ENCODE assay signal across 8 cellular contexts in genomic region chr16:67246945-67247697, GRCh38. TPM values are rescaled to one million over a fixed set of nuclear protein-coding genes. Genes with fewer than 3 reads are reported as not detected.
DNase-seq lines count a peak whose midpoint lies in the region; ATAC-seq, FAIRE-seq and TF ChIP-seq lines count a peak whose summit lies in the region.

TSS of gene FHOD1 (minus strand) at chr16:67247481. CDS start at chr16:67247410, 71 bp downstream.

- peaks cover 43% of the 10 kb centered on the region for H3F3A ChIP-seq in smooth muscle cell (ENCODE audit: low read depth)

- no peaks in the 10 kb centered on the region for H3K36me3 Mint-ChIP-seq in WTC11

- H3K9ac ChIP-seq in smooth muscle cell (ENCODE audit: low read depth), result peak within 1 kb of the TSS; percentile 69

- H3K27ac Mint-ChIP-seq in WTC11, result peak within 1 kb of the TSS; percentile 85

- H3K36me3 ChIP-seq in bronchial epithelial cell (ENCODE audit: control insufficient read depth, insufficient read depth, low read length), result no peaks in the 10 kb centered on the region
- H3K36me3 ChIP-seq in smooth muscle cell (ENCODE audit: low read depth), result no peaks in the 10 kb centered on the region

- no peak within 1 kb of the TSS for H2AFZ ChIP-seq in smooth muscle cell (ENCODE audit: low read depth)

- H3K4me3 ChIP-seq in bronchial epithelial cell (ENCODE audit: low read depth, low read length) (peak within 1 kb of the TSS; percentile 72), smooth muscle cell (peak within 1 kb of the TSS; percentile 71)

- peaks cover 20% of the 10 kb centered on the region for H3K79me2 ChIP-seq in smooth muscle cell (ENCODE audit: low read depth)

- POLR2A ChIA-PET in WTC11 (lab: Charles Lee), result interaction anchor here (0.6 to 3.2 kb wide), 17 partner anchors 9 to 286 kb away, joined by 3 to 26 read pairs (median 3); partner anchors contain the start of genes CES3, PLEKHG4 and TMEM208

- peak within 1 kb of the TSS; percentile 89 for H3K4me3 Mint-ChIP-seq in WTC11

- H3K4me1 ChIP-seq in smooth muscle cell (ENCODE audit: low read depth), result peaks cover 30% of the 10 kb centered on the region

- no peaks in the 10 kb centered on the region for H3K27me3 ChIP-seq in bronchial epithelial cell (ENCODE audit: control insufficient read depth, insufficient read depth, low read length)
- no peaks in the 10 kb centered on the region for H3K27me3 ChIP-seq in smooth muscle cell (ENCODE audit: low read depth)

- H3K9me3 ChIP-seq in smooth muscle cell (replicated peaks; ENCODE audit: low read depth), result no peaks in the 10 kb centered on the region

- DNase-seq in AG08396 (ENCODE audit: low spot score), result peak; percentile 97
- DNase-seq in NCI-H345 (lab: John Stamatoyannopoulos, UW), result peak; percentile 77
- DNase-seq in WTC11 (ENCODE audit: low spot score), result peak; percentile 99
- DNase-seq in bronchial epithelial cell (ENCODE audit: low read depth), result peak; percentile 87
- DNase-seq in iPS-NIHi7 (ENCODE audit: extremely low spot score), result peak; percentile 92
- peak; percentile 95 for DNase-seq in smooth muscle cell (lab: John Stamatoyannopoulos, UW; ENCODE audit: unreplicated experiment)

- CTCF ChIA-PET in WTC11 (lab: Charles Lee), result interaction anchor here (0.6 to 5.0 kb wide), 51 partner anchors 9 to 337 kb away, joined by 3 to 57 read pairs (median 6); partner anchors contain the start of genes ATP6V0D1, B3GNT9, CES3 and ELMO3

- no peaks in the 10 kb centered on the region for H3K9me3 Mint-ChIP-seq in WTC11

- peaks cover 34% of the 10 kb centered on the region for H3K4me1 Mint-ChIP-seq in WTC11

- peak; percentile 49 for ATAC-seq in GM19023 (IDR thresholded peaks at IDR 0.05; ENCODE audit: unreplicated experiment)
- peak; percentile 47 for ATAC-seq in HG03196 (IDR thresholded peaks at IDR 0.05; ENCODE audit: unreplicated experiment)
- ATAC-seq in WTC11, result peak; percentile 61

- TF ChIP-seq CTCF in WTC11 (IDR thresholded peaks at IDR 0.05) (no peak), bronchial epithelial cell (IDR thresholded peaks at IDR 0.05; ENCODE audit: insufficient read depth, low read length, severe bottlenecking) (no peak), smooth muscle cell (IDR thresholded peaks at IDR 0.05; ENCODE audit: borderline replicate concordance, insufficient read depth, poor library complexity, severe bottlenecking) (no peak)

- 1% methylated on average over 39 of the region's 66 CpGs for WGBS in smooth muscle cell (ENCODE audit: low lambda C conversion rate)

- H3K27ac ChIP-seq in smooth muscle cell (ENCODE audit: low read depth), result peak within 1 kb of the TSS; percentile 97

- peak within 1 kb of the TSS; percentile 99 for H3K4me2 ChIP-seq in smooth muscle cell

- H3K27me3 Mint-ChIP-seq in WTC11 (ENCODE audit: low read depth), result peaks cover 40% of the 10 kb centered on the region

- no peak for FAIRE-seq in bronchial epithelial cell (lab: Jason Lieb, UNC)

- no peaks in the 10 kb centered on the region for H4K20me1 ChIP-seq in smooth muscle cell (ENCODE audit: low read depth)

TF ChIP-seq in WTC11, 78 proteins besides CTCF, POLR2A, EP300 and RAD21 (continues in another document):
- TF ChIP-seq HMGXB4 (CRISPR knock-in tag; IDR thresholded peaks at IDR 0.05) (peak; percentile 79; the same call in 1 of the 2 replicates), ZNF232 (CRISPR knock-in tag; IDR thresholded peaks at IDR 0.05) (peak; percentile 2; the same call in 1 of the 2 replicates), ZNF263 (CRISPR knock-in tag; IDR thresholded peaks at IDR 0.05; ENCODE audit: low read depth) (no peak), USF1 (CRISPR knock-in tag; IDR thresholded peaks at IDR 0.05) (no peak), ZNF138 (CRISPR knock-in tag; conservative IDR thresholded peaks at IDR 0.05) (no peak), SMAD3 (CRISPR knock-in tag; IDR thresholded peaks at IDR 0.05; ENCODE audit: borderline replicate concordance) (no peak), IRF1 (CRISPR knock-in tag; IDR thresholded peaks at IDR 0.05) (no peak), SMAD4 (CRISPR knock-in tag; IDR thresholded peaks at IDR 0.05) (no peak), KAT7 (CRISPR knock-in tag; IDR thresholded peaks at IDR 0.05; ENCODE audit: borderline replicate concordance) (0 out of 2 replicates have a peak, but pooled peaks have one; percentile 51), ZNF423 (CRISPR knock-in tag; IDR thresholded peaks at IDR 0.05) (0 out of 2 replicates have a peak, but pooled peaks have one; percentile 8), TP53 (CRISPR knock-in tag; IDR thresholded peaks at IDR 0.05) (no peak), ETV6 (CRISPR knock-in tag; IDR thresholded peaks at IDR 0.05) (peak; percentile 14; the same call in 1 of the 2 replicates)
- TF ChIP-seq, protein P1, sequence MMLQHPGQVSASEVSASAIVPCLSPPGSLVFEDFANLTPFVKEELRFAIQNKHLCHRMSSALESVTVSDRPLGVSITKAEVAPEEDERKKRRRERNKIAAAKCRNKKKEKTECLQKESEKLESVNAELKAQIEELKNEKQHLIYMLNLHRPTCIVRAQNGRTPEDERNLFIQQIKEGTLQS (CRISPR knock-in tag; conservative IDR thresholded peaks at IDR 0.05), result no peak
- TF ChIP-seq, protein P2, sequence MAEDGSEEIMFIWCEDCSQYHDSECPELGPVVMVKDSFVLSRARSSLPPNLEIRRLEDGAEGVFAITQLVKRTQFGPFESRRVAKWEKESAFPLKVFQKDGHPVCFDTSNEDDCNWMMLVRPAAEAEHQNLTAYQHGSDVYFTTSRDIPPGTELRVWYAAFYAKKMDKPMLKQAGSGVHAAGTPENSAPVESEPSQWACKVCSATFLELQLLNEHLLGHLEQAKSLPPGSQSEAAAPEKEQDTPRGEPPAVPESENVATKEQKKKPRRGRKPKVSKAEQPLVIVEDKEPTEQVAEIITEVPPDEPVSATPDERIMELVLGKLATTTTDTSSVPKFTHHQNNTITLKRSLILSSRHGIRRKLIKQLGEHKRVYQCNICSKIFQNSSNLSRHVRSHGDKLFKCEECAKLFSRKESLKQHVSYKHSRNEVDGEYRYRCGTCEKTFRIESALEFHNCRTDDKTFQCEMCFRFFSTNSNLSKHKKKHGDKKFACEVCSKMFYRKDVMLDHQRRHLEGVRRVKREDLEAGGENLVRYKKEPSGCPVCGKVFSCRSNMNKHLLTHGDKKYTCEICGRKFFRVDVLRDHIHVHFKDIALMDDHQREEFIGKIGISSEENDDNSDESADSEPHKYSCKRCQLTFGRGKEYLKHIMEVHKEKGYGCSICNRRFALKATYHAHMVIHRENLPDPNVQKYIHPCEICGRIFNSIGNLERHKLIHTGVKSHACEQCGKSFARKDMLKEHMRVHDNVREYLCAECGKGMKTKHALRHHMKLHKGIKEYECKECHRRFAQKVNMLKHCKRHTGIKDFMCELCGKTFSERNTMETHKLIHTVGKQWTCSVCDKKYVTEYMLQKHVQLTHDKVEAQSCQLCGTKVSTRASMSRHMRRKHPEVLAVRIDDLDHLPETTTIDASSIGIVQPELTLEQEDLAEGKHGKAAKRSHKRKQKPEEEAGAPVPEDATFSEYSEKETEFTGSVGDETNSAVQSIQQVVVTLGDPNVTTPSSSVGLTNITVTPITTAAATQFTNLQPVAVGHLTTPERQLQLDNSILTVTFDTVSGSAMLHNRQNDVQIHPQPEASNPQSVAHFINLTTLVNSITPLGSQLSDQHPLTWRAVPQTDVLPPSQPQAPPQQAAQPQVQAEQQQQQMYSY (CRISPR knock-in tag; IDR thresholded peaks at IDR 0.05), result 0 out of 2 replicates have a peak, but pooled peaks have one; percentile 3

RNA-seq across cellular contexts. Expression of gene FHOD1, which starts in this region (rescaled TPM):
- total RNA-seq in WTC11 (2021), result 68.9 to 81.3 TPM (median 71.5 TPM) in 3 replicates
- total RNA-seq in bronchial epithelial cell, result 2.0 and 2.6 TPM in 2 replicates
- 7.2 and 16.0 TPM in 2 replicates for total RNA-seq in smooth muscle cell
- 23.3 and 30.5 TPM in 2 replicates for polyA plus RNA-seq in smooth muscle cell

Comparison
In these comparisons a context has a peak if more than half of its experiments do, and no peak if none do; other contexts are left out.
1. Peak in every context shown above with its lines: DNase-seq, ATAC-seq, H3K4me3 ChIP-seq and H3K27ac ChIP-seq.